Comparison of ENCODE assay signal across 1 cellular context in genomic region chr6:27091661-27092315, GRCh38.
TF ChIP-seq lines count a peak whose summit lies in the region.

No MANE protein-coding gene starts in this region.

TF ChIP-seq in WTC11, 78 proteins besides CTCF, POLR2A, EP300 and RAD21 (continued from another document):
- TF ChIP-seq ZNF532 (CRISPR knock-in tag; IDR thresholded peaks at IDR 0.05; ENCODE audit: borderline replicate concordance) = peak; percentile 87; the same call in 1 of the 2 replicates
- no peak for TF ChIP-seq FOXK1 (CRISPR knock-in tag; IDR thresholded peaks at IDR 0.05)
- TF ChIP-seq ATF2 (CRISPR knock-in tag; IDR thresholded peaks at IDR 0.05; ENCODE audit: borderline replicate concordance, low read depth) = no peak
- peak; percentile 81; the same call in 1 of the 2 replicates for TF ChIP-seq ZNF416 (CRISPR knock-in tag; IDR thresholded peaks at IDR 0.05)
- peak; percentile 56; the same call in 1 of the 2 replicates for TF ChIP-seq HMGXB4 (CRISPR knock-in tag; IDR thresholded peaks at IDR 0.05)
- peak; percentile 92 for TF ChIP-seq ZNF671 (CRISPR knock-in tag; IDR thresholded peaks at IDR 0.05)
- peak; percentile 96 for TF ChIP-seq EMX1 (CRISPR knock-in tag; IDR thresholded peaks at IDR 0.05)
- 0 out of 2 replicates have a peak, but pooled peaks have one; percentile 42 for TF ChIP-seq HMGA2 (CRISPR knock-in tag; IDR thresholded peaks at IDR 0.05)
- TF ChIP-seq TEAD1 (CRISPR knock-in tag; IDR thresholded peaks at IDR 0.05) = no peak
- peak; percentile 88; the same call in 1 of the 2 replicates for TF ChIP-seq AR (CRISPR knock-in tag; IDR thresholded peaks at IDR 0.05)
- TF ChIP-seq GTF2I (CRISPR knock-in tag; conservative IDR thresholded peaks at IDR 0.05) = no peak
- TF ChIP-seq ATF1 (CRISPR knock-in tag; IDR thresholded peaks at IDR 0.05) = 0 out of 2 replicates have a peak, but pooled peaks have one; percentile 28
- peak; percentile 95 for TF ChIP-seq NFATC4 (CRISPR knock-in tag; IDR thresholded peaks at IDR 0.05)
- TF ChIP-seq ELF4 (CRISPR knock-in tag; IDR thresholded peaks at IDR 0.05; ENCODE audit: low read depth) = no peak
- 0 out of 2 replicates have a peak, but pooled peaks have one; percentile 81 for TF ChIP-seq PRRX2 (CRISPR knock-in tag; IDR thresholded peaks at IDR 0.05)
- TF ChIP-seq CREB1 (CRISPR knock-in tag; IDR thresholded peaks at IDR 0.05) = no peak
- no peak for TF ChIP-seq ZNF263 (CRISPR knock-in tag; IDR thresholded peaks at IDR 0.05; ENCODE audit: low read depth)
- 0 out of 2 replicates have a peak, but pooled peaks have one; percentile 37 for TF ChIP-seq ZNF232 (CRISPR knock-in tag; IDR thresholded peaks at IDR 0.05)
